Comparison of ENCODE assay signal across 14 cellular contexts in the genomic region with DNA sequence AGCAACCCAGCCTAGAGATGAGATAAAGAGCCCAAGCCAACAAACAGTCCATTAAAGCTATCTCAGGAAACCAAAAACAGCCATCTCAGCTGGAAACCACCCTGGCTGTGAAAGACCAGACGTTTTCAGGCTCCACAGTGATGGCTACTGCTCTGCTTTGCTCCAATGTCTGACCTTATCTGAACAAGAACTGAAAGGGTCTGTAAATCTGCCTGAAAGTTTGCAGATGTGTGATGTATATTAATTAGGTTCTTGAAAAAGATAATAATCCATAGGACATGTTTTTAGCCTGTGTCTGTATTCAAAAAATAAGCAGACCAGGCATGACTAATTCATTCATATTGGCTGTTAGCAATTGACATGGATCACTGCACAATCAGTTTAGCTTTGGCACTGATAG.
DNase-seq lines count a peak whose midpoint lies in the region; ATAC-seq and TF ChIP-seq lines count a peak whose summit lies in the region.
"Had no signal": no experiment of that assay in that cellular context is flagged by ENCODE, and none has a peak within 500 bp of the region (broad histone marks: within the 10 kb centered on the region; RNA-seq: fewer than 3 reads in every experiment).

No MANE protein-coding gene starts in this region.

- H3K9me3 ChIP-seq in SJCRH30 (replicated peaks) (no peaks in the 10 kb centered on the region), endocrine pancreas (ENCODE audit: control insufficient read depth, low read length) (no peaks in the 10 kb centered on the region)
- H3K9me3 ChIP-seq: BLaER1 treated with 17β-estradiol and CSF1 and Interleukin-3, amounts not matched to agents 10 nM and 100 nM had no signal

- DNase-seq in NCI-H146 (lab: John Stamatoyannopoulos, UW) (peak; percentile 84), SJCRH30 (no peak), retinal pigment epithelial cell (ENCODE audit: low read depth) (peak; percentile 11), NCI-H524 treated with DMSO at 0.1 percent for 48 hours (lab: John Stamatoyannopoulos, UW) (no peak), NCI-H2196 treated with DMSO at 0.1 percent for 48 hours (lab: John Stamatoyannopoulos, UW; ENCODE audit: unreplicated experiment) (no peak)
- DNase-seq: DMS153, HCEC 1CT, NCI-H2081, NCI-H345, SHP77 treated with DMSO at 0.1 percent for 48 hours had no signal

- ATAC-seq in HG02840 (IDR thresholded peaks at IDR 0.05; ENCODE audit: low FRiP score, unreplicated experiment) = no peak
- ATAC-seq: GM12878 had no signal

- H3K27ac ChIP-seq in SJCRH30 = peak overlapping the region; percentile 14; the same call in 1 of the 2 replicates
- H3K27ac ChIP-seq: BLaER1 treated with 17β-estradiol and CSF1 and Interleukin-3, amounts not matched to agents 10 nM and 100 nM had no signal

- H3K4me1 ChIP-seq in SJCRH30 (peaks cover 9% of the 10 kb centered on the region), endocrine pancreas (ENCODE audit: control insufficient read depth, insufficient read depth, low read length) (peaks cover 10% of the 10 kb centered on the region)
- H3K4me1 ChIP-seq: BLaER1 treated with 17β-estradiol and CSF1 and Interleukin-3, amounts not matched to agents 10 nM and 100 nM had no signal

- no peak for TF ChIP-seq CTCF in retinal pigment epithelial cell (conservative IDR thresholded peaks at IDR 0.05; ENCODE audit: low read depth, low read length)

- H3K27me3 ChIP-seq in SJCRH30 = no peaks in the 10 kb centered on the region
- H3K27me3 ChIP-seq in endocrine pancreas (ENCODE audit: control insufficient read depth, insufficient read depth, low read length) = no peaks in the 10 kb centered on the region
- H3K27me3 ChIP-seq: BLaER1 treated with 17β-estradiol and CSF1 and Interleukin-3, amounts not matched to agents 10 nM and 100 nM had no signal

- no peak overlapping the region for H3K9ac ChIP-seq in endocrine pancreas (ENCODE audit: control insufficient read depth, insufficient read depth, low read length)
- H3K9ac ChIP-seq: BLaER1 treated with 17β-estradiol and CSF1 and Interleukin-3, amounts not matched to agents 10 nM and 100 nM had no signal

- H3K4me3 ChIP-seq in SJCRH30 (no peak overlapping the region), endocrine pancreas (ENCODE audit: control insufficient read depth, insufficient read depth, low read length) (peak overlapping the region; percentile 24), retinal pigment epithelial cell (ENCODE audit: low read length) (no peak overlapping the region)
- H3K4me3 ChIP-seq: BLaER1 treated with 17β-estradiol and CSF1 and Interleukin-3, amounts not matched to agents 10 nM and 100 nM; GM12878 had no signal

- H3K36me3 ChIP-seq in SJCRH30 (no peaks in the 10 kb centered on the region), endocrine pancreas (ENCODE audit: control insufficient read depth, insufficient read depth, low read length) (no peaks in the 10 kb centered on the region)
- H3K36me3 ChIP-seq: BLaER1 treated with 17β-estradiol and CSF1 and Interleukin-3, amounts not matched to agents 10 nM and 100 nM had no signal

Comparison
In these comparisons a context has a peak if more than half of its experiments do, and no peak if none do; other contexts are left out.
1. DNase-seq: peak in NCI-H146 (single experiment) and retinal pigment epithelial cell (single experiment); none in SJCRH30 (0 of 2), NCI-H524 treated with DMSO at 0.1 percent for 48 hours (single experiment) and NCI-H2196 treated with DMSO at 0.1 percent for 48 hours (single experiment).